ENCODE assay signal across 14 cellular contexts in the genomic region with DNA sequence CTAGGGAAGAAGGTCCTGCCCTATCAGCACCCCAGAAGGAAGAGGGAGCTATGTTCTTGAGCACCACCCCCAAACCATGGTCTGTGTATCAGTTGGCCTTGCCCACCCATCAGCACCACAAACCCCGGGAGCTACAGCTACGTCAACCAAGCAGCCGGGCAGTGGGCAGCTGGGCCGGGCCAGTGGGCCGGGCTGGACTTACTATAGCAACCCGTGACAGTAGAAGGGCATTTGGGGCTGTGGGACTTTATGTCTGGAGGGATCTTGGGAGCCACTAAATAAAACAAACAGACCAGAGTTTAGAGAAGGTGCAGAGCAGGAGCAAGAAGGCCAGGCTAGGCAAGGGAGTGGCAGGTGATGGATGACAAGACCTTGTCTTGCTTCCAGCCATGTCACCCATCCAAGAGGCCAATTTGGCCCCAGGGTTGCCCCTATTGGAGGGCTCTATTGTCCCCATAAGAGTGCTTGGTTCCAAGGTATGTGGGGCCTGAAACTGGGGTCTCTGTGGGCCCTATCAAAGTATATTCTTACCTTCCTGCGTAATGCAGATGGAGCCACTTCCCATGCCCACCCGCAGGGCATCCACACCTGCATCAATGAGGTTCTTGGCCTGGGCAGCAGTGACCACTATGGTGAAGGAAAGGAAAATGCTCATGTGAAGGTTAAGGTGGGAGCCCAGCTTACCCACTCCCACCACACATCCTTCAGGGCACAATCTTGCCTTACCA. TPM values are rescaled to one million over a fixed set of nuclear protein-coding genes. Genes with fewer than 3 reads are reported as not detected.
DNase-seq lines count a peak whose midpoint lies in the region; ATAC-seq and TF ChIP-seq lines count a peak whose summit lies in the region.
"Had no signal": no experiment of that assay in that cellular context is flagged by ENCODE, and none has a peak within 500 bp of the region (broad histone marks: within the 10 kb centered on the region; RNA-seq: fewer than 3 reads in every experiment).

No MANE protein-coding gene starts in this region.

- no peak for TF ChIP-seq CTCF in RWPE1 (conservative IDR thresholded peaks at IDR 0.05; ENCODE audit: low read depth)

- H3K27me3 ChIP-seq in skeletal muscle tissue (ENCODE audit: control insufficient read depth in 3 of 3, insufficient read depth in 3 of 3, low read length in 3 of 3) = no peaks in the 10 kb centered on the region
- H3K27me3 ChIP-seq: upper lobe of left lung had no signal

- CTCF ChIA-PET in RWPE1 (lab: Yijun Ruan, JAX) = no interaction called here

- H3K27ac Mint-ChIP-seq in activated T-cell treated with anti-CD3 and anti-CD28 coated beads, Interleukin-2, amount 50 U/mL, for 24 hours = peak overlapping the region; percentile 96
- peak overlapping the region; percentile 1 for H3K27ac Mint-ChIP-seq in dendritic cell treated with granulocyte-macrophage colony-stimulating factor and Interleukin-4, amounts not matched to agents 40 ng/mL and 50 ng/mL, for 4 days
- H3K27ac Mint-ChIP-seq: activated CD4-positive, alpha-beta T cell treated with anti-CD3 and anti-CD28 coated beads, Interleukin-2, amount 10 ng/mL, durations not matched to agents 7 days and 5 days had no signal

- no peaks in the 10 kb centered on the region for H3K9me3 ChIP-seq in skeletal muscle tissue (ENCODE audit: control insufficient read depth in 3 of 3, low read length in 3 of 3)
- H3K9me3 ChIP-seq: upper lobe of left lung had no signal

- peaks cover 35 to 76% (median 44%) of the 10 kb centered on the region in 3 donors for H3K4me1 ChIP-seq in skeletal muscle tissue (ENCODE audit: control insufficient read depth in 3 of 3, insufficient read depth in 3 of 3, low read length in 3 of 3)

- H3K4me3 ChIP-seq in skeletal muscle tissue (ENCODE audit: low read length in 3 of 3) = no peak overlapping the region
- H3K4me3 ChIP-seq: upper lobe of left lung had no signal

- H3K27me3 Mint-ChIP-seq in activated T-cell treated with anti-CD3 and anti-CD28 coated beads, Interleukin-2, amount 50 U/mL, for 24 hours = no peaks in the 10 kb centered on the region
- no peaks in the 10 kb centered on the region for H3K27me3 Mint-ChIP-seq in dendritic cell treated with granulocyte-macrophage colony-stimulating factor and Interleukin-4, amounts not matched to agents 40 ng/mL and 50 ng/mL, for 4 days
- H3K27me3 Mint-ChIP-seq: activated CD4-positive, alpha-beta T cell treated with anti-CD3 and anti-CD28 coated beads, Interleukin-2, amount 10 ng/mL, durations not matched to agents 7 days and 5 days had no signal

- intact Hi-C loops in dendritic cell treated with granulocyte-macrophage colony-stimulating factor and Interleukin-4, amounts not matched to agents 40 ng/mL and 50 ng/mL, for 4 days (cut with micrococcal nuclease) = loop anchor here (5.0 kb wide), 2 partner anchors 34 to 66 kb away; partner anchors contain the start of genes P4HTM and QRICH1

- no peaks in the 10 kb centered on the region for H3K9me3 Mint-ChIP-seq in activated T-cell treated with anti-CD3 and anti-CD28 coated beads, Interleukin-2, amount 50 U/mL, for 24 hours
- H3K9me3 Mint-ChIP-seq in dendritic cell treated with granulocyte-macrophage colony-stimulating factor and Interleukin-4, amounts not matched to agents 40 ng/mL and 50 ng/mL, for 4 days = no peaks in the 10 kb centered on the region
- H3K9me3 Mint-ChIP-seq: activated CD4-positive, alpha-beta T cell treated with anti-CD3 and anti-CD28 coated beads, Interleukin-2, amount 10 ng/mL, durations not matched to agents 7 days and 5 days had no signal

- POLR2A ChIA-PET in RWPE1 (lab: Yijun Ruan, JAX; ENCODE audit: low non-redundant PET) = no interaction called here

- ATAC-seq in GM21528 (IDR thresholded peaks at IDR 0.05; ENCODE audit: low FRiP score, unreplicated experiment) = no peak
- ATAC-seq: left cardiac atrium had no signal

- H3K9ac ChIP-seq in skeletal muscle tissue (ENCODE audit: low read depth in 1 of 3, low read length in 3 of 3) = peak overlapping the region in 1 of 3 donors; percentile 25

- H3K27ac ChIP-seq in RWPE1 = peak overlapping the region; percentile 98
- peak overlapping the region; percentile 1 for H3K27ac ChIP-seq in skeletal muscle tissue (ENCODE audit: low read depth, low read length)
- H3K27ac ChIP-seq: upper lobe of left lung had no signal

- peaks cover 68% of the 10 kb centered on the region for H3K4me1 Mint-ChIP-seq in activated T-cell treated with anti-CD3 and anti-CD28 coated beads, Interleukin-2, amount 50 U/mL, for 24 hours (ENCODE audit: low read depth)
- peaks cover 69% of the 10 kb centered on the region for H3K4me1 Mint-ChIP-seq in dendritic cell treated with granulocyte-macrophage colony-stimulating factor and Interleukin-4, amounts not matched to agents 40 ng/mL and 50 ng/mL, for 4 days (ENCODE audit: low read depth)

- DNase-seq in activated T-cell treated with anti-CD3 and anti-CD28 coated beads, Interleukin-2, amount 50 U/mL, for 24 hours = no peak
- no peak for DNase-seq in activated T-cell treated with anti-CD3 and anti-CD28 coated beads, Interleukin-2, amount 50 U/mL, for 48 hours
- DNase-seq in RWPE1 (ENCODE audit: low spot score) (no peak), NAMALWA (ENCODE audit: low spot score) (no peak), DMS 273 (lab: John Stamatoyannopoulos, UW; ENCODE audit: unreplicated experiment) (no peak)
- DNase-seq: activated CD4-positive, alpha-beta T cell treated with anti-CD3 and anti-CD28 coated beads, Interleukin-2, amount 10 ng/mL, durations not matched to agents 7 days and 5 days; DMS53; KG1; left cardiac atrium; NCI-H2107 had no signal

- H3K36me3 ChIP-seq in skeletal muscle tissue (ENCODE audit: control insufficient read depth in 3 of 3, insufficient read depth in 3 of 3, low read length in 3 of 3) = peaks cover 49 to 55% (median 51%) of the 10 kb centered on the region in 3 donors

- peaks cover 92% of the 10 kb centered on the region for H3K36me3 Mint-ChIP-seq in activated T-cell treated with anti-CD3 and anti-CD28 coated beads, Interleukin-2, amount 50 U/mL, for 24 hours (ENCODE audit: low read depth)
- H3K36me3 Mint-ChIP-seq in dendritic cell treated with granulocyte-macrophage colony-stimulating factor and Interleukin-4, amounts not matched to agents 40 ng/mL and 50 ng/mL, for 4 days (ENCODE audit: low read depth) = peaks cover 79% of the 10 kb centered on the region

- H3K4me3 Mint-ChIP-seq in activated T-cell treated with anti-CD3 and anti-CD28 coated beads, Interleukin-2, amount 50 U/mL, for 24 hours = peak overlapping the region; percentile 90
- H3K4me3 Mint-ChIP-seq in dendritic cell treated with granulocyte-macrophage colony-stimulating factor and Interleukin-4, amounts not matched to agents 40 ng/mL and 50 ng/mL, for 4 days = no peak overlapping the region
- H3K4me3 Mint-ChIP-seq: activated CD4-positive, alpha-beta T cell treated with anti-CD3 and anti-CD28 coated beads, Interleukin-2, amount 10 ng/mL, durations not matched to agents 7 days and 5 days had no signal

RNA-seq across cellular contexts. Expression of gene IMPDH2, which starts 3.2 kb away (rescaled TPM):
- 523 TPM for total RNA-seq in skeletal muscle tissue

RNA-seq across cellular contexts. Expression of gene NDUFAF3, which starts 4.0 kb away (rescaled TPM):
- total RNA-seq in skeletal muscle tissue = 39.1 TPM

RNA-seq across cellular contexts. Expression of gene DALRD3, which starts 7.6 kb away (rescaled TPM):
- total RNA-seq in skeletal muscle tissue = 27.7 TPM

RNA-seq across cellular contexts. Expression of gene WDR6, which starts 18.8 kb away (rescaled TPM):
- total RNA-seq in skeletal muscle tissue = 54.3 TPM

RNA-seq across cellular contexts. Expression of gene P4HTM, which starts 35.9 kb away (rescaled TPM):
- 17.2 TPM for total RNA-seq in skeletal muscle tissue
